Comparison of ENCODE assay signal across 32 cellular contexts in the genomic region with DNA sequence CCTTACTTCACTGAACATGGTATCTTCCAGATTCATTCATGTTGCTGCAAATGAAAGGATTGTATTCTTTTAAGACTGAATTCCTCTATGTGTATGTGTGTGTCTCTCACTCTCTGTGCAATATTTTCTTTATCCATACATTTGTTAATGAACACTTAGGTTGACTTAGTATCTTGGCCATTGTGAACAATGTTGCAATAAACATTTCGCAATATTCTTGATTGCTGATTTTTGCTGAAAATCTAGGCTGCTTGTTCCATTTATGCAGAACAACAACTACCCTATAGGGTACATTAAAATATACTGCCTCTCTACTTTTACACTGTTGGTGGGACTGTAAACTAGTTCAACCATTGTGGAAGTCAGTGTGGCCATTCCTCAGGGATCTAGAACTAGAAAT.
"Had no signal": no experiment of that assay in that cellular context is flagged by ENCODE, and none has a peak within 500 bp of the region (broad histone marks: within the 10 kb centered on the region; RNA-seq: fewer than 3 reads in every experiment).

No MANE protein-coding gene starts in this region.

- H3K4me1 ChIP-seq: adrenal gland, body of pancreas had no signal

- H3K27ac ChIP-seq: adrenal gland, body of pancreas, PC-9, RWPE1 had no signal

- H3K27me3 ChIP-seq: adrenal gland, body of pancreas, MG63 had no signal

- ATAC-seq: activated CD4-positive, alpha-beta T cell treated with anti-CD3 and anti-CD28 coated beads for 36 hours; activated CD8-positive, alpha-beta T cell treated with anti-CD3 and anti-CD28 coated beads, Interleukin-2, amount 10 ng/mL, durations not matched to agents 7 days and 5 days; activated naive CD4-positive, alpha-beta T cell treated with anti-CD3 and anti-CD28 coated beads, Interleukin-2, amount 50 U/mL, for 72 hours; activated T-cell treated with anti-CD3 and anti-CD28 coated beads, Interleukin-2, amount 50 U/mL, for 4 hours; body of pancreas; Right ventricle myocardium inferior had no signal

- DNase-seq: activated CD4-positive, alpha-beta T cell treated with anti-CD3 and anti-CD28 coated beads for 36 hours; activated CD4-positive, alpha-beta T cell treated with anti-CD3 and anti-CD28 coated beads, Interleukin-2, amount 10 ng/mL, durations not matched to agents 7 days and 5 days; activated CD4-positive, alpha-beta T cell treated with anti-CD3 and anti-CD28 coated beads, Interleukin-2, amount 50 U/mL, for 48 hours; activated CD8-positive, alpha-beta T cell treated with anti-CD3 and anti-CD28 coated beads, Interleukin-2, amount 10 ng/mL, durations not matched to agents 7 days and 5 days; activated gamma-delta T cell treated with Interleukin-2 at 50 U/mL for 16 hours; activated naive CD4-positive, alpha-beta T cell treated with anti-CD3 and anti-CD28 coated beads for 36 hours; activated T-cell treated with anti-CD3 and anti-CD28 coated beads, Interleukin-2, amount 50 U/mL, for 4 hours; adrenal gland; body of pancreas; central memory CD4-positive, alpha-beta T cell; Karpas-422; KBM-7; MG63; NCI-H1048; NCI-H1105 treated with DMSO at 0.1 percent for 48 hours; NCI-H1436; NCI-H1694; NCI-H1930; NCI-H2081 treated with DMSO at 0.1 percent for 48 hours; NCI-H345; NCI-H526; NCI-H748 treated with DMSO at 0.1 percent for 48 hours; PC-9; SW 1271; T-helper 1 cell; T-helper 2 cell; T-helper 9 cell had no signal

- FAIRE-seq: astrocyte, RCC 7860 had no signal

- H3K4me2 ChIP-seq: PC-9 had no signal

- H3K36me3 ChIP-seq: adrenal gland, MG63 had no signal

- H3K9me3 ChIP-seq: adrenal gland, body of pancreas, MG63 had no signal

- H2AFZ ChIP-seq: PC-9 had no signal

- H3K4me3 ChIP-seq: adrenal gland, body of pancreas, MG63, PC-9 had no signal
